Comparison of ENCODE assay signal across 8 cellular contexts in the genomic region with DNA sequence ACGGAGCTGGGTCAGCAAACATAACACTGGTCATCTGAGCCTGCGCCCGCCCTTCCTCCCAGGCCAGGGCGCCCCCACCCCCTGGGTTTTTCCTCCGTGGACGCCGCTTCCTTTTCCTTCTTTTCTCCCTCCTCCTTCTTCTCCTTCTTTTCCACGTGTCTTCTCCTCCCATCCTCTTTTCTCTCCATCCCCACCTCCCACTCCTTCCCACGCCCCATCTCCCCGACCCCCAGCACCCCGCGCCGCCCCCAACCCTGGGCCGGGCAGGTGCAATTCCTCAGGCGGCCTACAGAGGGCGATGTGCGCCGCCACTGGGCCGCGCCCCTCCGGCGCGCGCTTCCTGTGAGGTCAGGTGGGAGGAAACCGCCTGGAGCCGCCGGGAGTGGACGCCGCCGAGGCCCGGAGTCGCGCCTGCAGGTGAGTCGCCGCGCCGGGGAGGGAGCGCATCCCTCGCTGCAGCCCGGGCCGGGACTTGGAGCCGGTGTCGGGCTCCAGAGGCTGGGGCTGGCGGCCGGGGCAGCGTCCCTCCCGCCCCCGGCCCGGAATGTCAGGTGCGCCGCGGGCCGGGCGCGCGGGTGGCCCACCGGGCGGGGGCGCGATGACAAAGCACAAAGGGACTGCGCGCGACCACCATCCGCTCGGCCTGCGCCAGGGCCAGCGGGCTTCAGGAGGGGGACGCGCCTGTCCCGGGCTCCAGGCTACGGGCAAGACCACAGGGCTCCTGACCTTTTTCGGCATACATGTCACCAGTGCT. TPM values are rescaled to one million over a fixed set of nuclear protein-coding genes. Genes with fewer than 3 reads are reported as not detected.
DNase-seq lines count a peak whose midpoint lies in the region; ATAC-seq and TF ChIP-seq lines count a peak whose summit lies in the region.

A gene with protein sequence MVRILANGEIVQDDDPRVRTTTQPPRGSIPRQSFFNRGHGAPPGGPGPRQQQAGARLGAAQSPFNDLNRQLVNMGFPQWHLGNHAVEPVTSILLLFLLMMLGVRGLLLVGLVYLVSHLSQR (plus strand): TSS at position 351 of the 754 bp plus-strand sequence. CDS start 1,497 bp downstream, outside the sequence.

- H3K4me1 Mint-ChIP-seq in CD14-positive monocyte, result peaks cover 3% of the 10 kb centered on the region

- H3K9me3 ChIP-seq in OCI-LY3 (ENCODE audit: insufficient read depth, low read length), result no peaks in the 10 kb centered on the region
- H3K9me3 ChIP-seq in gastroesophageal sphincter, result no peaks in the 10 kb centered on the region
- no peaks in the 10 kb centered on the region for H3K9me3 ChIP-seq in ovary
- no peaks in the 10 kb centered on the region for H3K9me3 ChIP-seq in thymus (ENCODE audit: control insufficient read depth)

- intact Hi-C loops in CD14-positive monocyte (cut with micrococcal nuclease) (no loop called here), ovary (cut with DNase I) (no loop called here)

- ATAC-seq in gastroesophageal sphincter, result peak; percentile 90
- no peak for ATAC-seq in HG03135 (IDR thresholded peaks at IDR 0.05; ENCODE audit: unreplicated experiment)

- H3K9me3 Mint-ChIP-seq in CD14-positive monocyte, result peaks cover 0 to 5% (median 0%) of the 10 kb centered on the region in 7 donors

- H3K27me3 Mint-ChIP-seq in CD14-positive monocyte (ENCODE audit: low read depth in 3 of 3), result peaks cover 24 to 38% (median 35%) of the 10 kb centered on the region in 3 donors

- H3K4me3 ChIP-seq in H7 (ENCODE audit: insufficient read depth, low read depth, low read length) (peak within 1 kb of the TSS; percentile 70), OCI-LY3 (ENCODE audit: low read length) (no peak within 1 kb of the TSS), gastroesophageal sphincter (peak within 1 kb of the TSS; percentile 66 to 79), ovary (peak within 1 kb of the TSS; percentile 54), thymus (ENCODE audit: low read length) (peak within 1 kb of the TSS; percentile 62)

- H3K79me2 ChIP-seq in OCI-LY3 (ENCODE audit: low read length), result no peaks in the 10 kb centered on the region

- H3K27ac Mint-ChIP-seq in CD14-positive monocyte, result no peak within 1 kb of the TSS

- H3K4me1 ChIP-seq in OCI-LY3 (ENCODE audit: low read length), result no peaks in the 10 kb centered on the region
- peaks cover 0 to 23% (median 0%) of the 10 kb centered on the region in 3 donors for H3K4me1 ChIP-seq in gastroesophageal sphincter
- H3K4me1 ChIP-seq in ovary (ENCODE audit: insufficient read depth), result peaks cover 1% of the 10 kb centered on the region
- peaks cover 2% of the 10 kb centered on the region for H3K4me1 ChIP-seq in thymus (ENCODE audit: control insufficient read depth, insufficient read depth, low read length)

- DNase-seq in CD14-positive monocyte (ENCODE audit: low spot score), result no peak
- peak; percentile 97 for DNase-seq in H7
- DNase-seq in activated effector memory CD4-positive, alpha-beta T cell treated with Interleukin-2 at 50 U/mL for 16 hours, result peak; percentile 71
- peak; percentile 46 to 69 (median 63) for DNase-seq in ovary

- TF ChIP-seq CTCF in CD14-positive monocyte (IDR thresholded peaks at IDR 0.05), result peak; percentile 99
- peak; percentile 38 for TF ChIP-seq CTCF in OCI-LY3 (IDR thresholded peaks at IDR 0.05; ENCODE audit: low read depth, low read length)
- TF ChIP-seq CTCF in gastroesophageal sphincter (IDR thresholded peaks at IDR 0.05), result peak; percentile 77 to 100 (median 92)
- TF ChIP-seq CTCF in ovary (IDR thresholded peaks at IDR 0.05), result peak; percentile 51 to 90 (median 52)

- H3K27ac ChIP-seq in OCI-LY3 (ENCODE audit: low read length), result no peak within 1 kb of the TSS
- H3K27ac ChIP-seq in gastroesophageal sphincter, result peak within 1 kb of the TSS in 3 of 4 donors; percentile 13 to 78 (median 69)
- no peak within 1 kb of the TSS for H3K27ac ChIP-seq in ovary
- peak within 1 kb of the TSS; percentile 9 for H3K27ac ChIP-seq in thymus (ENCODE audit: low read depth)

- no peak within 1 kb of the TSS for H3K4me2 ChIP-seq in OCI-LY3 (ENCODE audit: low read length)

- H3K36me3 Mint-ChIP-seq in CD14-positive monocyte, result no peaks in the 10 kb centered on the region

- TF ChIP-seq EP300 in gastroesophageal sphincter (IDR thresholded peaks at IDR 0.05) (no peak), ovary (IDR thresholded peaks at IDR 0.05) (no peak)

- TF ChIP-seq POLR2A in gastroesophageal sphincter (IDR thresholded peaks at IDR 0.05) (no peak), ovary (IDR thresholded peaks at IDR 0.05) (no peak)

- H3K36me3 ChIP-seq in H7 (replicated peaks; ENCODE audit: control insufficient read depth, insufficient read depth, low read length) (peaks cover 7% of the 10 kb centered on the region), OCI-LY3 (replicated peaks; ENCODE audit: low read depth, low read length) (no peaks in the 10 kb centered on the region), gastroesophageal sphincter (peaks cover 0 to 25% of the 10 kb centered on the region in 2 donors), ovary (no peaks in the 10 kb centered on the region), thymus (ENCODE audit: control insufficient read depth, insufficient read depth) (no peaks in the 10 kb centered on the region)

- peak within 1 kb of the TSS; percentile 7 to 71 for H3K4me3 Mint-ChIP-seq in CD14-positive monocyte

- H2AFZ ChIP-seq in OCI-LY3 (ENCODE audit: low read depth, low read length), result no peak within 1 kb of the TSS

- H4K20me1 ChIP-seq in OCI-LY3 (ENCODE audit: insufficient read depth, low read length), result no peaks in the 10 kb centered on the region

- 6% methylated on average over 14 of the region's 72 CpGs; no CpG with 5 or more reads in 1 of the 2 donors for WGBS in gastroesophageal sphincter (ENCODE audit: low coverage in 1 of 2), 2 donors
- 3 to 6% (median 4%) methylated on average over 51 to 72 of the region's 72 CpGs for WGBS in ovary, 3 donors
- 5% methylated on average over 72 of the region's 72 CpGs for WGBS in thymus

- H3K27me3 ChIP-seq in H7 (ENCODE audit: control insufficient read depth, insufficient read depth, low read length) (no peaks in the 10 kb centered on the region; the same call in none of the 2 replicates), OCI-LY3 (ENCODE audit: low read depth, low read length) (no peaks in the 10 kb centered on the region), gastroesophageal sphincter (no peaks in the 10 kb centered on the region), ovary (no peaks in the 10 kb centered on the region), thymus (ENCODE audit: control insufficient read depth, insufficient read depth) (no peaks in the 10 kb centered on the region)

- no peak within 1 kb of the TSS for H3K9ac ChIP-seq in OCI-LY3 (ENCODE audit: low read length)

RNA-seq across cellular contexts. Expression of the gene that starts here (rescaled TPM):
- polyA plus RNA-seq in CD14-positive monocyte (not detected), ovary (1 to 10 TPM; 1.2 to 3.0 TPM), thymus (8.3 TPM)
- 5.8 and 8.4 TPM in 2 replicates for total RNA-seq in H7 (2014; rRNA removed; shearing (Covaris generic))
- total RNA-seq in gastroesophageal sphincter (1 to 10 TPM in 3 of 4 donors, under 1 TPM in 1; 0.81 to 7.9 (median 5.9) TPM), ovary (1 to 10 TPM; 1.4 to 3.1 (median 2.0) TPM)

Comparison
In these comparisons a context has a peak if more than half of its experiments do, and no peak if none do; other contexts are left out.
1. CTCF ChIP-seq: peak in every context shown above with its lines; median percentile 99 in CD14-positive monocyte; 92 in gastroesophageal sphincter; 52 in ovary; 38 in OCI-LY3.
2. H3K27ac ChIP-seq: peak in gastroesophageal sphincter (3 of 4) and thymus (single experiment); none in OCI-LY3 (single experiment) and ovary (0 of 2).